8 cellular contexts compared by ENCODE assay signal in genomic region chr10:67764012-67764822, GRCh38.
DNase-seq lines count a peak whose midpoint lies in the region; ATAC-seq and TF ChIP-seq lines count a peak whose summit lies in the region.

No MANE protein-coding gene starts in this region.

- H3K9me3 Mint-ChIP-seq in T-helper 1 cell treated with Interleukin-12 subunit alpha and Interleukin-12 subunit beta and Interleukin-4 antibody, amounts not matched to agents 30 μg/mL and 1 μg/mL, for 36 hours = no peaks in the 10 kb centered on the region

- H3K36me3 ChIP-seq in right atrium auricular region = no peaks in the 10 kb centered on the region
- no peaks in the 10 kb centered on the region for H3K36me3 ChIP-seq in prostate gland
- no peaks in the 10 kb centered on the region for H3K36me3 ChIP-seq in urinary bladder (ENCODE audit: insufficient read depth)

- no peak for TF ChIP-seq POLR2A in prostate gland (IDR thresholded peaks at IDR 0.05)

- H3K36me3 Mint-ChIP-seq in T-helper 1 cell treated with Interleukin-12 subunit alpha and Interleukin-12 subunit beta and Interleukin-4 antibody, amounts not matched to agents 30 μg/mL and 1 μg/mL, for 36 hours (ENCODE audit: low read depth) = peaks cover 5% of the 10 kb centered on the region

- H3K27me3 ChIP-seq in right atrium auricular region (no peaks in the 10 kb centered on the region), prostate gland (replicated peaks; ENCODE audit: insufficient read depth) (no peaks in the 10 kb centered on the region)

- H3K9me3 ChIP-seq in right atrium auricular region (no peaks in the 10 kb centered on the region), prostate gland (no peaks in the 10 kb centered on the region)

- peak overlapping the region; percentile 73 to 84 for H3K4me3 ChIP-seq in right atrium auricular region
- H3K4me3 ChIP-seq in prostate gland = peak overlapping the region; percentile 46 to 76
- H3K4me3 ChIP-seq in urinary bladder (ENCODE audit: low read depth, low read length) = peak overlapping the region; percentile 48

- peak overlapping the region; percentile 94 for H3K4me3 Mint-ChIP-seq in T-helper 1 cell treated with Interleukin-12 subunit alpha and Interleukin-12 subunit beta and Interleukin-4 antibody, amounts not matched to agents 30 μg/mL and 1 μg/mL, for 36 hours

- DNase-seq in GM13976 (ENCODE audit: low spot score) (peak; percentile 83), NCI-H1694 (lab: John Stamatoyannopoulos, UW) (peak; percentile 86), right atrium auricular region (ENCODE audit: low spot score) (peak; percentile 98), prostate gland (ENCODE audit: low spot score) (peak; percentile 94)

- peak overlapping the region; percentile 99 for H3K27ac Mint-ChIP-seq in T-helper 1 cell treated with Interleukin-12 subunit alpha and Interleukin-12 subunit beta and Interleukin-4 antibody, amounts not matched to agents 30 μg/mL and 1 μg/mL, for 36 hours

- intact Hi-C loops in prostate gland (cut with DNase I) = no loop called here

- peak overlapping the region; percentile 98 for H3K27ac ChIP-seq in angular gyrus (ENCODE audit: low read depth, low read length)
- peak overlapping the region; percentile 97 to 98 for H3K27ac ChIP-seq in right atrium auricular region
- peak overlapping the region; percentile 93 to 95 for H3K27ac ChIP-seq in prostate gland
- peak overlapping the region; percentile 82 for H3K27ac ChIP-seq in urinary bladder (ENCODE audit: low read depth)

- no peak for TF ChIP-seq CTCF in GM13976 (IDR thresholded peaks at IDR 0.05; ENCODE audit: borderline replicate concordance, control extremely low read depth, extremely low read depth, insufficient read depth, missing control alignments)
- no peak for TF ChIP-seq CTCF in right atrium auricular region (IDR thresholded peaks at IDR 0.05)
- no peak for TF ChIP-seq CTCF in prostate gland (IDR thresholded peaks at IDR 0.05)

- H3K4me1 Mint-ChIP-seq in T-helper 1 cell treated with Interleukin-12 subunit alpha and Interleukin-12 subunit beta and Interleukin-4 antibody, amounts not matched to agents 30 μg/mL and 1 μg/mL, for 36 hours (ENCODE audit: low read depth) = peaks cover 28% of the 10 kb centered on the region

- no peaks in the 10 kb centered on the region for H3K4me1 ChIP-seq in right atrium auricular region
- no peaks in the 10 kb centered on the region for H3K4me1 ChIP-seq in prostate gland (replicated peaks)
- no peaks in the 10 kb centered on the region for H3K4me1 ChIP-seq in urinary bladder (ENCODE audit: insufficient read depth)

- ATAC-seq in HG02885 (IDR thresholded peaks at IDR 0.05; ENCODE audit: poor library complexity, unreplicated experiment) = peak; percentile 81

- peaks cover 17% of the 10 kb centered on the region for H3K27me3 Mint-ChIP-seq in T-helper 1 cell treated with Interleukin-12 subunit alpha and Interleukin-12 subunit beta and Interleukin-4 antibody, amounts not matched to agents 30 μg/mL and 1 μg/mL, for 36 hours (ENCODE audit: low read depth)

- WGBS in prostate gland = under 1% methylated on average over 56 of the region's 56 CpGs
- WGBS in urinary bladder = under 1% methylated on average over 56 of the region's 56 CpGs

- in situ Hi-C loops in GM13976 (cut with MboI; ENCODE audit: low sequenced_read_pairs, unreplicated experiment) = no loop called here

Comparison
In these comparisons a context has a peak if more than half of its experiments do, and no peak if none do; other contexts are left out.
1. Peak in every context shown above with its lines: DNase-seq, ATAC-seq, H3K4me3 ChIP-seq and H3K27ac ChIP-seq.